In genomic region chr1:161177936-161178244, GRCh38 we compare ENCODE assay signal across 8 cellular contexts.
DNase-seq lines count a peak whose midpoint lies in the region; ATAC-seq and TF ChIP-seq lines count a peak whose summit lies in the region.

No MANE protein-coding gene starts in this region.

- H3K36me3 Mint-ChIP-seq in dendritic cell treated with granulocyte-macrophage colony-stimulating factor and Interleukin-4, amounts not matched to agents 40 ng/mL and 50 ng/mL, for 4 days (ENCODE audit: low read depth) = peaks cover 40% of the 10 kb centered on the region
- H3K36me3 Mint-ChIP-seq in nephron (ENCODE audit: low read depth) = peaks cover 26% of the 10 kb centered on the region

- H4K20me1 ChIP-seq in BLaER1 = peaks cover 18% of the 10 kb centered on the region; the same call in 1 of the 2 replicates

- peak overlapping the region; percentile 98 for H3K4me2 ChIP-seq in BLaER1

- H3K4me1 Mint-ChIP-seq in dendritic cell treated with granulocyte-macrophage colony-stimulating factor and Interleukin-4, amounts not matched to agents 40 ng/mL and 50 ng/mL, for 4 days (ENCODE audit: low read depth) = peaks cover 48% of the 10 kb centered on the region
- peaks cover 40% of the 10 kb centered on the region for H3K4me1 Mint-ChIP-seq in nephron

- no peaks in the 10 kb centered on the region for H3K9me3 ChIP-seq in BLaER1

- TF ChIP-seq CTCF in nephron (IDR thresholded peaks at IDR 0.05; ENCODE audit: unreplicated experiment in 3 of 3) = no peak

- DNase-seq in NAMALWA (ENCODE audit: low spot score) (peak; percentile 49), islet precursor cell (no peak)
- no peak for DNase-seq in stimulated activated naive CD4-positive, alpha-beta T cell (lab: John Stamatoyannopoulos, UW)

- peak overlapping the region; percentile 88 for H3K9ac ChIP-seq in BLaER1

- no peaks in the 10 kb centered on the region for H3K27me3 Mint-ChIP-seq in dendritic cell treated with granulocyte-macrophage colony-stimulating factor and Interleukin-4, amounts not matched to agents 40 ng/mL and 50 ng/mL, for 4 days
- H3K27me3 Mint-ChIP-seq in nephron (ENCODE audit: low read depth) = no peaks in the 10 kb centered on the region

- no peaks in the 10 kb centered on the region for H3K27me3 ChIP-seq in BLaER1

- peaks cover 68% of the 10 kb centered on the region for H3K4me1 ChIP-seq in BLaER1

- intact Hi-C loops in dendritic cell treated with granulocyte-macrophage colony-stimulating factor and Interleukin-4, amounts not matched to agents 40 ng/mL and 50 ng/mL, for 4 days (cut with micrococcal nuclease) = no loop called here

- peak overlapping the region; percentile 86 for H3K27ac ChIP-seq in BLaER1

- H3K4me3 Mint-ChIP-seq in dendritic cell treated with granulocyte-macrophage colony-stimulating factor and Interleukin-4, amounts not matched to agents 40 ng/mL and 50 ng/mL, for 4 days = peak overlapping the region; percentile 99
- H3K4me3 Mint-ChIP-seq in nephron = peak overlapping the region; percentile 98 to 100 (median 100)

- H3K27ac Mint-ChIP-seq in dendritic cell treated with granulocyte-macrophage colony-stimulating factor and Interleukin-4, amounts not matched to agents 40 ng/mL and 50 ng/mL, for 4 days = peak overlapping the region; percentile 91
- peak overlapping the region; percentile 81 to 99 (median 96) for H3K27ac Mint-ChIP-seq in nephron

- peaks cover 33% of the 10 kb centered on the region for H3K36me3 ChIP-seq in BLaER1

- no peak for ATAC-seq in HG02973 (IDR thresholded peaks at IDR 0.05; ENCODE audit: unreplicated experiment)
- ATAC-seq in GM19395 (IDR thresholded peaks at IDR 0.05; ENCODE audit: unreplicated experiment) = no peak

- H3K9me3 Mint-ChIP-seq in dendritic cell treated with granulocyte-macrophage colony-stimulating factor and Interleukin-4, amounts not matched to agents 40 ng/mL and 50 ng/mL, for 4 days = no peaks in the 10 kb centered on the region
- H3K9me3 Mint-ChIP-seq in nephron = no peaks in the 10 kb centered on the region

- H3K4me3 ChIP-seq in BLaER1 = peak overlapping the region; percentile 82
